Comparison of ENCODE assay signal across 8 cellular contexts in the genomic region with DNA sequence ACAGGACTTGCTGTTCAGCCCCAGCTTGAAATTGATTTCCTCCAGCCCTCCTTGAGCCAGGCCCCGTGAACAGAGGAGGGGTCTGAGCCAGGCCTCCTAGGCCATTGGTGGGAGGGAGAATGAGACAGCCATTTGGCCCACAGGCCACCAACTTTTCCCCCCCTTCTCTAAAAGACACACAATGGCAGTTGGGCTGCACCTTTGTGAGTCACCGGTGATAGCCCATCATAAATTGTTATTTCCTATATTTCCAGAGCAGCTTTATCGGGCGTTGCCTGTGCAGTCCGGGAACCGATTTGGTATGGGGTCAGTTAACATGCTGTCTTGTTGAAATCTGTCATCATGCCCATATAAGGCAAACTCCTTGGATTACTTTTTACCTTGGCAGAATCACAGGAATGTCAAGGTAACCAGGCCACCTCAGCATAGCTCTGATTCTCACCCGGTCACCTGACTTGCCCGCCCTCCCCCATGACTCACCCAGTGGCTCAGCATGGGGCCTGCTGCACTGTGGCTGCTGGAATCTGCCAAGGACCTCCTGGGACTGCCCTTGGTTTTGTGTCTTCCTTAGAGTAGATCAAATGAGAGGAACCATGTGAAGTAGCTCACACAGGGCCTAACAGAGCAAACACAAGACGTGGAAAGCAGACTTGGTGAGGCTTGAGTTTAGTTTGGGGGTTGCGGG. TPM values are rescaled to one million over a fixed set of nuclear protein-coding genes. Genes with fewer than 3 reads are reported as not detected.
DNase-seq lines count a peak whose midpoint lies in the region; ATAC-seq lines count a peak whose summit lies in the region.

No MANE protein-coding gene starts in this region.

- H3K4me1 ChIP-seq in mesodermal cell (ENCODE audit: control insufficient read depth, insufficient read depth, low read length, poor library complexity, severe bottlenecking), result peaks cover 64% of the 10 kb centered on the region

- no peaks in the 10 kb centered on the region for H3K27me3 Mint-ChIP-seq in effector memory CD8-positive, alpha-beta T cell
- no peaks in the 10 kb centered on the region for H3K27me3 Mint-ChIP-seq in stimulated activated naive CD8-positive, alpha-beta T cell treated with anti-CD3 and anti-CD28 coated beads, Interleukin-15, Interleukin-2, amounts not matched to agents 100 ng/mL and 50 ng/mL, for 24 hours

- peak overlapping the region; percentile 93 to 98 for H3K27ac Mint-ChIP-seq in effector memory CD8-positive, alpha-beta T cell
- peak overlapping the region; percentile 50 for H3K27ac Mint-ChIP-seq in stimulated activated naive CD8-positive, alpha-beta T cell treated with anti-CD3 and anti-CD28 coated beads, Interleukin-15, Interleukin-2, amounts not matched to agents 100 ng/mL and 50 ng/mL, for 24 hours

- peaks cover 58% of the 10 kb centered on the region for H3K36me3 Mint-ChIP-seq in effector memory CD8-positive, alpha-beta T cell (ENCODE audit: insufficient read depth)
- H3K36me3 Mint-ChIP-seq in stimulated activated naive CD8-positive, alpha-beta T cell treated with anti-CD3 and anti-CD28 coated beads, Interleukin-15, Interleukin-2, amounts not matched to agents 100 ng/mL and 50 ng/mL, for 24 hours (ENCODE audit: low read depth), result peaks cover 30% of the 10 kb centered on the region

- peak; percentile 46 for DNase-seq in G401 (ENCODE audit: low spot score)
- peak; percentile 44 for DNase-seq in NCI-H2171 (lab: John Stamatoyannopoulos, UW)
- DNase-seq in activated CD4-positive, alpha-beta T cell treated with anti-CD3 and anti-CD28 coated beads, Interleukin-2, amount 50 U/mL, for 4 hours, result peak; percentile 46 to 47
- peak; percentile 39 to 61 (median 58) for DNase-seq in effector memory CD8-positive, alpha-beta T cell

- H3K4me3 ChIP-seq in mesodermal cell (ENCODE audit: extremely low read depth, insufficient read depth, low read length, poor library complexity, severe bottlenecking), result no peak overlapping the region

- no peaks in the 10 kb centered on the region for H3K9me3 Mint-ChIP-seq in effector memory CD8-positive, alpha-beta T cell
- H3K9me3 Mint-ChIP-seq in stimulated activated naive CD8-positive, alpha-beta T cell treated with anti-CD3 and anti-CD28 coated beads, Interleukin-15, Interleukin-2, amounts not matched to agents 100 ng/mL and 50 ng/mL, for 24 hours, result no peaks in the 10 kb centered on the region

- H3K9me3 ChIP-seq in mesodermal cell (ENCODE audit: control insufficient read depth, low read length), result no peaks in the 10 kb centered on the region

- 37 to 40% methylated on average over 8 of the region's 10 CpGs for WGBS in mesodermal cell (ENCODE audit: insufficient coverage in 2 of 2), 2 experiments

- in situ Hi-C loops in G401 (cut with HindIII; ENCODE audit: low sequenced_read_pairs), result no loop called here

- peak overlapping the region; percentile 65 to 83 for H3K4me3 Mint-ChIP-seq in effector memory CD8-positive, alpha-beta T cell
- peak overlapping the region; percentile 4 for H3K4me3 Mint-ChIP-seq in stimulated activated naive CD8-positive, alpha-beta T cell treated with anti-CD3 and anti-CD28 coated beads, Interleukin-15, Interleukin-2, amounts not matched to agents 100 ng/mL and 50 ng/mL, for 24 hours

- peaks cover 67% of the 10 kb centered on the region for H3K36me3 ChIP-seq in mesodermal cell (ENCODE audit: control insufficient read depth, insufficient read depth, low read length)

- ATAC-seq in effector memory CD8-positive, alpha-beta T cell (replicated peaks), result peak; percentile 52
- ATAC-seq in HG02840 (IDR thresholded peaks at IDR 0.05; ENCODE audit: low FRiP score, unreplicated experiment), result no peak
- no peak for ATAC-seq in GM18909 (IDR thresholded peaks at IDR 0.05; ENCODE audit: poor library complexity, unreplicated experiment)

- H3K4me1 Mint-ChIP-seq in effector memory CD8-positive, alpha-beta T cell (ENCODE audit: low read depth in 2 of 2), result peaks cover 79% of the 10 kb centered on the region in 2 donors
- H3K4me1 Mint-ChIP-seq in stimulated activated naive CD8-positive, alpha-beta T cell treated with anti-CD3 and anti-CD28 coated beads, Interleukin-15, Interleukin-2, amounts not matched to agents 100 ng/mL and 50 ng/mL, for 24 hours (ENCODE audit: low read depth), result peaks cover 82% of the 10 kb centered on the region

- peak overlapping the region; percentile 91 for H3K27ac ChIP-seq in mesodermal cell (ENCODE audit: low read depth, low read length, severe bottlenecking)

RNA-seq across cellular contexts. Expression of gene ACTN4, which starts 36.1 kb away (rescaled TPM):
- 173 and 182 TPM in 2 replicates for total RNA-seq in G401 (2014; rRNA removed; shearing (Covaris generic))
- polyA plus RNA-seq in mesodermal cell (2013, experiment 1 of 2), result 478 TPM
- polyA plus RNA-seq in mesodermal cell (2013, experiment 2 of 2), result 340 TPM
